8 cellular contexts compared by ENCODE assay signal in the genomic region with DNA sequence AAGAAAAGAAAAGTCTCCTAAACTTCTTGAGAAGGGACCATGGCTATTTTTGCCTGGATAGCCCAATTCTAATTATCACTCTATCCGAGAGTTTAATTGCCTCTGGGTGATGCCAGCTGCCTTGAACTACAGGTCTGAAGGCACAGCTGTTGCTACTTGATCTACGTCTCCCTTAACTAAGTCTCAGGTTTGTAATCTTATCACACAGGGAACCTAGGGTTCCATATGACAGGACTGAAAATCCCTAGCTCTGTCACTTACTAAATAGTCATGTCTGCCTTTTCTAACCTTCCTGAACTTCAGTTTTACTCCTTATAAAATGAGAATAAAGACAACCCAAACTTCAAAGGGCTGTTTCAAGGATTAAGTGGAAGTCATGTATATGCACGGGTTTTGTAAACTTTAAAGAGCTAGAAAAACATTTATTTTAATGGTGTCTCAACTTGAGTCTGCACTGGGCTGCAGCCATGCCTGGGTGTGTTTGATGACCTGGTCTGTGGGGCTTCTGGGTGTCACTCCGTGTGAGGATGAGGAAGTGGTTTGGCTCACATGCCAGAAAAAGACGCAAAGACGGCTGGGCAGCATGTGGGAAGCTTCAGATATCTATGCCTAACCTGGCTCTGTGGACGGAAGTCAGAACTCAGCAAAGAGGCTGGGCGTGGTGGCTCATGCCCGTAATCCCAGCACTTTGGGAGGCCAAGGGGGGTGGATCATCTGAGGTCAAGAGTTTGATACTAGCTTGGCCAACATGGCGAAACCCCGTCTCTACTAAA.
DNase-seq lines count a peak whose midpoint lies in the region; ATAC-seq and TF ChIP-seq lines count a peak whose summit lies in the region.

No MANE protein-coding gene starts in this region.

- H3K4me3 ChIP-seq in transverse colon, result no peak overlapping the region

- no peaks in the 10 kb centered on the region for H3K36me3 ChIP-seq in transverse colon

- no peak for TF ChIP-seq EP300 in transverse colon (IDR thresholded peaks at IDR 0.05; ENCODE audit: low read depth)

- peak; percentile 68 for DNase-seq in activated naive CD4-positive, alpha-beta T cell treated with anti-CD3 and anti-CD28 coated beads for 36 hours
- DNase-seq in activated naive CD4-positive, alpha-beta T cell (lab: John Stamatoyannopoulos, UW), result no peak
- DNase-seq in SIG-M5 treated with dmso at 0.1 percent for 504 hours (lab: John Stamatoyannopoulos, UW; ENCODE audit: unreplicated experiment), result peak; percentile 88
- peak in 26 of 42 donors; percentile 7 to 57 (median 18) for DNase-seq in head of caudate nucleus
- peak; percentile 55 for DNase-seq in transverse colon
- no peak for DNase-seq in GM20000 (ENCODE audit: low spot score)
- no peak for DNase-seq in NCI-H187 treated with DMSO at 0.1 percent for 48 hours (lab: John Stamatoyannopoulos, UW)

- H3K9me3 ChIP-seq in transverse colon, result no peaks in the 10 kb centered on the region

- TF ChIP-seq CTCF in transverse colon (IDR thresholded peaks at IDR 0.05) (no peak), GM20000 (IDR thresholded peaks at IDR 0.05; ENCODE audit: extremely low read depth, missing control alignments) (no peak)

- CTCF ChIA-PET in activated naive CD4-positive, alpha-beta T cell treated with anti-CD3 and anti-CD28 coated beads for 36 hours (lab: Charles Lee), result interaction anchor here (0.5 to 1.5 kb wide), 3 partner anchors 13 to 130 kb away, joined by 3 to 4 read pairs (median 4); no protein-coding TSS in a partner anchor

- in situ Hi-C loops in transverse colon (cut with MboI; ENCODE audit: low pct_ligation_motif_present in 1 of 4, low pct_unique_long_range_greater_than_20kb in 1 of 4, low sequenced_read_pairs in 3 of 4), result no loop called here

- intact Hi-C loops in activated naive CD4-positive, alpha-beta T cell treated with anti-CD3 and anti-CD28 coated beads for 36 hours (cut with micrococcal nuclease), result loop anchor here (1.0 to 2.0 kb wide), 3 partner anchors 52 to 188 kb away; no protein-coding TSS in a partner anchor
- intact Hi-C loops in head of caudate nucleus (cut with DNase I), result no loop called here
- intact Hi-C loops in transverse colon (cut with DNase I; ENCODE audit: low total_unique reads), result no loop called here

- H3K27ac ChIP-seq in transverse colon, result peak overlapping the region in 1 of 4 donors; percentile 7

- TF ChIP-seq POLR2A in transverse colon (IDR thresholded peaks at IDR 0.05), result no peak

- no peaks in the 10 kb centered on the region for H3K36me3 Mint-ChIP-seq in activated naive CD4-positive, alpha-beta T cell treated with anti-CD3 and anti-CD28 coated beads for 36 hours (ENCODE audit: low read depth)

- no peaks in the 10 kb centered on the region for H3K27me3 Mint-ChIP-seq in activated naive CD4-positive, alpha-beta T cell treated with anti-CD3 and anti-CD28 coated beads for 36 hours (ENCODE audit: low read depth)

- H3K27ac Mint-ChIP-seq in activated naive CD4-positive, alpha-beta T cell treated with anti-CD3 and anti-CD28 coated beads for 36 hours, result no peak overlapping the region

- no peaks in the 10 kb centered on the region for H3K27me3 ChIP-seq in transverse colon

- 56 to 70% methylated on average over 11 of the region's 11 CpGs for WGBS in transverse colon (ENCODE audit: low coverage in 1 of 2), 2 donors

- peaks cover 0 to 16% (median 2%) of the 10 kb centered on the region in 4 donors for H3K4me1 ChIP-seq in transverse colon

- H3K9me3 Mint-ChIP-seq in activated naive CD4-positive, alpha-beta T cell treated with anti-CD3 and anti-CD28 coated beads for 36 hours, result no peaks in the 10 kb centered on the region

- ATAC-seq in HG03103 (IDR thresholded peaks at IDR 0.05; ENCODE audit: low read depth, unreplicated experiment), result peak; percentile 79

- peaks cover 28% of the 10 kb centered on the region for H3K4me1 Mint-ChIP-seq in activated naive CD4-positive, alpha-beta T cell treated with anti-CD3 and anti-CD28 coated beads for 36 hours (ENCODE audit: low read depth)

- no peak overlapping the region for H3K4me3 Mint-ChIP-seq in activated naive CD4-positive, alpha-beta T cell treated with anti-CD3 and anti-CD28 coated beads for 36 hours

Comparison
In these comparisons a context has a peak if more than half of its experiments do, and no peak if none do; other contexts are left out.
1. DNase-seq: peak in activated naive CD4-positive, alpha-beta T cell treated with anti-CD3 and anti-CD28 coated beads for 36 hours (single experiment), SIG-M5 treated with dmso at 0.1 percent for 504 hours (single experiment), head of caudate nucleus (26 of 42) and transverse colon (single experiment); none in activated naive CD4-positive, alpha-beta T cell (0 of 4), GM20000 (single experiment) and NCI-H187 treated with DMSO at 0.1 percent for 48 hours (single experiment).